In genomic region chr13:110063490-110063889, GRCh38 we compare ENCODE assay signal across 18 cellular contexts.
"Had no signal": no experiment of that assay in that cellular context is flagged by ENCODE, and none has a peak within 500 bp of the region (broad histone marks: within the 10 kb centered on the region; RNA-seq: fewer than 3 reads in every experiment).

No MANE protein-coding gene starts in this region.

- H3K27me3 ChIP-seq: esophagus squamous epithelium, neutrophil, sigmoid colon, tibial nerve, upper lobe of left lung had no signal

- H3K9me3 ChIP-seq: esophagus squamous epithelium, neutrophil, sigmoid colon, thoracic aorta, tibial nerve, upper lobe of left lung had no signal

- H3K27ac Mint-ChIP-seq: effector memory CD8-positive, alpha-beta T cell; natural killer cell; progenitor cell of endocrine pancreas; stimulated activated naive B cell treated with anti-CD40 and anti-IgM and Interleukin-4, amounts not matched to agents 10 μg/mL and 1 μg/mL and 100 μg/mL, for 72 hours; stimulated activated naive CD8-positive, alpha-beta T cell treated with anti-CD3 and anti-CD28 coated beads, Interleukin-15, Interleukin-2, amounts not matched to agents 100 ng/mL and 50 ng/mL, for 24 hours had no signal

- ATAC-seq: effector memory CD8-positive, alpha-beta T cell; stimulated activated naive B cell treated with anti-CD40 and anti-IgM and Interleukin-4, amounts not matched to agents 10 μg/mL and 1 μg/mL and 100 μg/mL, for 72 hours had no signal

- H3K36me3 Mint-ChIP-seq: natural killer cell; stimulated activated naive B cell treated with anti-CD40 and anti-IgM and Interleukin-4, amounts not matched to agents 10 μg/mL and 1 μg/mL and 100 μg/mL, for 72 hours had no signal

- H3K9me3 Mint-ChIP-seq: effector memory CD8-positive, alpha-beta T cell; natural killer cell; stimulated activated naive B cell treated with anti-CD40 and anti-IgM and Interleukin-4, amounts not matched to agents 10 μg/mL and 1 μg/mL and 100 μg/mL, for 72 hours had no signal

- H3K9ac ChIP-seq: parathyroid adenoma had no signal

- DNase-seq: cerebellar nuclear complex; cortex of kidney; effector memory CD8-positive, alpha-beta T cell; erythroblast; esophagus squamous epithelium; mammary epithelial cell; natural killer cell; sigmoid colon; stimulated activated CD4-positive, alpha-beta T cell treated with anti-CD3 and anti-CD28 coated beads, Interleukin-2, amount 100 ng/mL, for 24 hours; stimulated activated CD4-positive, alpha-beta T cell treated with anti-CD3 and anti-CD28 coated beads, Interleukin-4, amount 100 ng/mL, for 24 hours; stimulated activated naive B cell treated with anti-CD40 and anti-IgM and Interleukin-4, amounts not matched to agents 10 μg/mL and 1 μg/mL and 100 μg/mL, for 72 hours had no signal

- H3K4me3 ChIP-seq: esophagus squamous epithelium, sigmoid colon, thoracic aorta, tibial nerve, upper lobe of left lung had no signal

- H3K36me3 ChIP-seq: esophagus squamous epithelium, neutrophil, sigmoid colon, thoracic aorta, tibial nerve, upper lobe of left lung had no signal

- H3K4me1 ChIP-seq: esophagus squamous epithelium, parathyroid adenoma, sigmoid colon, tibial nerve, upper lobe of left lung had no signal

- H3K27ac ChIP-seq: esophagus squamous epithelium, neutrophil, parathyroid adenoma, sigmoid colon, thoracic aorta, tibial nerve had no signal

- H3K4me3 Mint-ChIP-seq: effector memory CD8-positive, alpha-beta T cell; natural killer cell; stimulated activated naive B cell treated with anti-CD40 and anti-IgM and Interleukin-4, amounts not matched to agents 10 μg/mL and 1 μg/mL and 100 μg/mL, for 72 hours; stimulated activated naive CD8-positive, alpha-beta T cell treated with anti-CD3 and anti-CD28 coated beads, Interleukin-15, Interleukin-2, amounts not matched to agents 100 ng/mL and 50 ng/mL, for 24 hours had no signal

- H3K4me1 Mint-ChIP-seq: natural killer cell; stimulated activated naive B cell treated with anti-CD40 and anti-IgM and Interleukin-4, amounts not matched to agents 10 μg/mL and 1 μg/mL and 100 μg/mL, for 72 hours had no signal

- H2AFZ ChIP-seq: parathyroid adenoma had no signal
